1 cellular context compared by ENCODE assay signal in the genomic region with DNA sequence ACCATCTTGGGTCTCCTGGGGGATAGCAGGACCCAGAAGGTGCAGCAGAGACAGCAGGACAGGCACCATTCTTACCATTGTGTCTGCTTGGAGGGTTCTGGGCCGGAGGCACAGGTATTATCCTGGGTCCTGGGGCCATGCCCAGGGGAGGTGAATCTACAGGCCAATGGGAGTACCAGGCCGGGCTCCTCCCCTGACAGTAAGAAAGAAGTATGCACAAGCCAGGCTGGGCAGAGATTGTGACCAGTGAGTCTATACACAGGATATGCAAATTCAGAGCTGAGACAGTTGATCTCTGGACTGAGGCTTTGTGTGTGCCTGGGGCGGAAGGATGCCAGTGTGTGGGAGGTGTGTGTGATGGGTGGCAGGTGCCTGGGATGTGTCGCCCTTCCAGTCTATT.
TF ChIP-seq lines count a peak whose summit lies in the region.

No MANE protein-coding gene starts in this region.

TF ChIP-seq in H1, 55 proteins besides CTCF, POLR2A, EP300 and RAD21:
- peak; percentile 46; the same call in 1 of the 2 replicates for TF ChIP-seq TBP (IDR thresholded peaks at IDR 0.05; ENCODE audit: low read depth, low read length)
- 0 out of 2 replicates have a peak, but pooled peaks have one; percentile 19 for TF ChIP-seq TAF1 (IDR thresholded peaks at IDR 0.05; ENCODE audit: low read depth, low read length)
TF ChIP-seq in H1: peak in this region for 2; not testable (repeated sequence) for 53.
